ENCODE assay signal across 22 cellular contexts in genomic region chr7:4043988-4044387, GRCh38.
"Had no signal": no experiment of that assay in that cellular context is flagged by ENCODE, and none has a peak within 500 bp of the region (broad histone marks: within the 10 kb centered on the region; RNA-seq: fewer than 3 reads in every experiment).

No MANE protein-coding gene starts in this region.

- H2AFZ ChIP-seq: neural progenitor cell had no signal

- H3K27me3 ChIP-seq: colonic mucosa, neural progenitor cell, right lobe of liver, tibial nerve, upper lobe of right lung, uterus had no signal

- ATAC-seq: effector memory CD8-positive, alpha-beta T cell; naive thymus-derived CD4-positive, alpha-beta T cell; right lobe of liver; upper lobe of right lung had no signal

- H3K9ac ChIP-seq: neural progenitor cell had no signal

- H3K4me3 ChIP-seq: colonic mucosa, esophagus squamous epithelium, neural progenitor cell, prostate gland, right lobe of liver, thoracic aorta, tibial nerve, upper lobe of right lung, uterus had no signal

- H3K27ac ChIP-seq: colonic mucosa, esophagus squamous epithelium, neural progenitor cell, prostate gland, right lobe of liver, thoracic aorta, tibial nerve, upper lobe of right lung, uterus had no signal

- DNase-seq: colonic mucosa; dermis blood vessel endothelial cell; effector memory CD8-positive, alpha-beta T cell; erythroblast; esophagus squamous epithelium; foreskin melanocyte; glutamatergic neuron; hypothalamus; mesenchymal stem cell; midbrain; naive thymus-derived CD4-positive, alpha-beta T cell; right lobe of liver; small intestine; stimulated activated CD4-positive, alpha-beta T cell treated with anti-CD3 and anti-CD28 coated beads, Interleukin-15, amount 100 ng/mL, for 24 hours; stimulated activated CD4-positive, alpha-beta T cell treated with anti-CD3 and anti-CD28 coated beads, Interleukin-2, amount 100 ng/mL, for 48 hours; stimulated activated naive B cell treated with anti-CD40 and anti-IgM and Interleukin-4, amounts not matched to agents 10 μg/mL and 1 μg/mL and 100 μg/mL, for 72 hours; upper lobe of right lung; uterus had no signal

- H3K9me3 ChIP-seq: colonic mucosa, esophagus squamous epithelium, prostate gland, right lobe of liver, thoracic aorta, tibial nerve, upper lobe of right lung, uterus had no signal

- H3K4me1 ChIP-seq: colonic mucosa, prostate gland, right lobe of liver, tibial nerve, upper lobe of right lung, uterus had no signal

- H3K36me3 ChIP-seq: colonic mucosa, esophagus squamous epithelium, neural progenitor cell, prostate gland, right lobe of liver, thoracic aorta, tibial nerve, upper lobe of right lung, uterus had no signal

- H3K4me2 ChIP-seq: neural progenitor cell had no signal
